8 cellular contexts compared by ENCODE assay signal in genomic region chr1:234478152-234478480, GRCh38. TPM values are rescaled to one million over a fixed set of nuclear protein-coding genes. Genes with fewer than 3 reads are reported as not detected.
DNase-seq lines count a peak whose midpoint lies in the region; ATAC-seq, FAIRE-seq and TF ChIP-seq lines count a peak whose summit lies in the region.

No MANE protein-coding gene starts in this region.

- H3K27me3 Mint-ChIP-seq in activated CD8-positive, alpha-beta T cell treated with anti-CD3 and anti-CD28 coated beads for 36 hours, result peaks cover 9% of the 10 kb centered on the region
- H3K27me3 Mint-ChIP-seq in endothelial cell (ENCODE audit: unreplicated experiment), result peaks cover 2% of the 10 kb centered on the region
- H3K27me3 Mint-ChIP-seq in naive thymus-derived CD4-positive, alpha-beta T cell, result peaks cover 0 to 14% (median 0%) of the 10 kb centered on the region in 5 donors

- H3K9me3 ChIP-seq in A549, result no peaks in the 10 kb centered on the region
- H3K9me3 ChIP-seq in naive thymus-derived CD4-positive, alpha-beta T cell (ENCODE audit: control insufficient read depth in 2 of 3, low read length in 3 of 3), result no peaks in the 10 kb centered on the region

- peak overlapping the region; percentile 75 for H3K27ac Mint-ChIP-seq in activated CD8-positive, alpha-beta T cell treated with anti-CD3 and anti-CD28 coated beads for 36 hours
- no peak overlapping the region for H3K27ac Mint-ChIP-seq in endothelial cell (ENCODE audit: unreplicated experiment)
- peak overlapping the region; percentile 73 to 95 (median 85) for H3K27ac Mint-ChIP-seq in naive thymus-derived CD4-positive, alpha-beta T cell

- CTCF ChIA-PET in A549 (lab: Yijun Ruan, JAX), result interaction anchor here (0.7 to 1.7 kb wide), 12 partner anchors 9 to 1056 kb away, joined by 3 to 5 read pairs (median 3); no protein-coding TSS in a partner anchor
- CTCF ChIA-PET in activated CD8-positive, alpha-beta T cell treated with anti-CD3 and anti-CD28 coated beads for 36 hours (lab: Charles Lee), result interaction anchor here (0.6 to 2.0 kb wide), 2 partner anchors 9 to 59 kb away, joined by 3 to 11 read pairs; no protein-coding TSS in a partner anchor
- CTCF ChIA-PET in naive thymus-derived CD4-positive, alpha-beta T cell (lab: Charles Lee), result interaction anchor here (1.0 kb wide), 1 partner anchor 9 kb away, joined by 3 read pairs; no protein-coding TSS in a partner anchor

- peak overlapping the region; percentile 84 for H3K4me2 ChIP-seq in A549

- TF ChIP-seq RAD21 in A549 (conservative IDR thresholded peaks at IDR 0.05 in 1 of 2, IDR thresholded peaks at IDR 0.05 in 1 of 2), result no peak; a peak in 1 of 5 replicates

- TF ChIP-seq POLR2A in A549 (IDR thresholded peaks at IDR 0.05; ENCODE audit: low read length), result 0 out of 2 replicates have a peak, but pooled peaks have one; percentile 16
- TF ChIP-seq POLR2A in GM18526 (IDR thresholded peaks at IDR 0.05; ENCODE audit: extremely low read depth, insufficient read length), result peak; percentile 59

- DNase-seq in A549 (ENCODE audit: low read depth in 1 of 2, low spot score in 1 of 2) (peak; percentile 33 to 63), NCI-H2171 treated with DMSO at 0.1 percent for 48 hours (lab: John Stamatoyannopoulos, UW) (peak; percentile 57), endothelial cell (ENCODE audit: low spot score) (no peak)
- DNase-seq in activated CD8-positive, alpha-beta T cell treated with anti-CD3 and anti-CD28 coated beads for 36 hours, result peak; percentile 76
- peak in 8 of 9 donors; percentile 59 to 78 (median 77) for DNase-seq in naive thymus-derived CD4-positive, alpha-beta T cell
- DNase-seq in stimulated activated naive CD4-positive, alpha-beta T cell (lab: John Stamatoyannopoulos, UW), result peak; percentile 52 to 81 (median 65)

- no peaks in the 10 kb centered on the region for H3K36me3 ChIP-seq in naive thymus-derived CD4-positive, alpha-beta T cell (ENCODE audit: control insufficient read depth in 2 of 3, insufficient read depth in 3 of 3, low read length in 3 of 3)

- no peak for TF ChIP-seq EP300 in A549 (IDR thresholded peaks at IDR 0.05)

- peaks cover 20% of the 10 kb centered on the region for H3K4me1 ChIP-seq in A549
- peaks cover 0 to 21% of the 10 kb centered on the region in 2 donors for H3K4me1 ChIP-seq in naive thymus-derived CD4-positive, alpha-beta T cell (ENCODE audit: control insufficient read depth in 2 of 2, insufficient read depth in 2 of 2, low read length in 2 of 2)

- FAIRE-seq in A549 (lab: Jason Lieb, UNC), result no peak

- peaks cover 55% of the 10 kb centered on the region for H3K4me1 Mint-ChIP-seq in activated CD8-positive, alpha-beta T cell treated with anti-CD3 and anti-CD28 coated beads for 36 hours (ENCODE audit: low read depth)
- H3K4me1 Mint-ChIP-seq in endothelial cell (ENCODE audit: unreplicated experiment), result peaks cover 42% of the 10 kb centered on the region
- peaks cover 19 to 50% (median 45%) of the 10 kb centered on the region in 7 donors for H3K4me1 Mint-ChIP-seq in naive thymus-derived CD4-positive, alpha-beta T cell

- ATAC-seq in A549 (peak; percentile 76 to 77), HG03025 (IDR thresholded peaks at IDR 0.05; ENCODE audit: low FRiP score, unreplicated experiment) (peak; percentile 63)
- peak; percentile 76 for ATAC-seq in activated CD8-positive, alpha-beta T cell treated with anti-CD3 and anti-CD28 coated beads for 36 hours
- ATAC-seq in naive thymus-derived CD4-positive, alpha-beta T cell, result peak; percentile 81

- intact Hi-C loops in activated CD8-positive, alpha-beta T cell treated with anti-CD3 and anti-CD28 coated beads for 36 hours (cut with micrococcal nuclease), result no loop called here
- intact Hi-C loops in naive thymus-derived CD4-positive, alpha-beta T cell (cut with micrococcal nuclease), result loop anchor here (1.0 to 10.0 kb wide), 14 partner anchors 9 to 1389 kb away; partner anchors contain the start of genes ARID4B (in 2 of the 2), B3GALNT2 (in 2 of the 2), COA6 (in 2 of the 2) and GGPS1 (in 2 of the 2)

- no peak for TF ChIP-seq CTCF in A549 (IDR thresholded peaks at IDR 0.05)
- TF ChIP-seq CTCF in activated CD8-positive, alpha-beta T cell treated with anti-CD3 and anti-CD28 coated beads for 36 hours (IDR thresholded peaks at IDR 0.05), result no peak
- TF ChIP-seq CTCF in endothelial cell (IDR thresholded peaks at IDR 0.05; ENCODE audit: unreplicated experiment), result no peak

- H3K4me3 ChIP-seq in A549, result peak overlapping the region; percentile 63
- H3K4me3 ChIP-seq in naive thymus-derived CD4-positive, alpha-beta T cell (ENCODE audit: low read length), result peak overlapping the region; percentile 65

- WGBS in A549 (ENCODE audit: missing lambda C conversion rate), result under 1% methylated on average over 26 of the region's 43 CpGs

- peaks cover 17% of the 10 kb centered on the region for H3K36me3 Mint-ChIP-seq in activated CD8-positive, alpha-beta T cell treated with anti-CD3 and anti-CD28 coated beads for 36 hours (ENCODE audit: low read depth)
- peaks cover 6% of the 10 kb centered on the region for H3K36me3 Mint-ChIP-seq in endothelial cell (ENCODE audit: low read depth, unreplicated experiment)
- peaks cover 0 to 8% (median 0%) of the 10 kb centered on the region in 5 donors for H3K36me3 Mint-ChIP-seq in naive thymus-derived CD4-positive, alpha-beta T cell

- peak overlapping the region; percentile 87 to 97 for H3K27ac ChIP-seq in A549
- H3K27ac ChIP-seq in naive thymus-derived CD4-positive, alpha-beta T cell (ENCODE audit: low read depth, low read length), result peak overlapping the region; percentile 71

- H3K27me3 ChIP-seq in naive thymus-derived CD4-positive, alpha-beta T cell (ENCODE audit: control insufficient read depth in 2 of 2, insufficient read depth in 2 of 2, low read length in 2 of 2), result no peaks in the 10 kb centered on the region

- no peaks in the 10 kb centered on the region for H3K9me3 Mint-ChIP-seq in activated CD8-positive, alpha-beta T cell treated with anti-CD3 and anti-CD28 coated beads for 36 hours
- no peaks in the 10 kb centered on the region for H3K9me3 Mint-ChIP-seq in endothelial cell (ENCODE audit: unreplicated experiment)
- peaks cover 0 to 2% (median 0%) of the 10 kb centered on the region in 11 donors for H3K9me3 Mint-ChIP-seq in naive thymus-derived CD4-positive, alpha-beta T cell

- peak overlapping the region; percentile 88 for H3K4me3 Mint-ChIP-seq in activated CD8-positive, alpha-beta T cell treated with anti-CD3 and anti-CD28 coated beads for 36 hours
- H3K4me3 Mint-ChIP-seq in endothelial cell (ENCODE audit: unreplicated experiment), result peak overlapping the region; percentile 89
- peak overlapping the region; percentile 82 to 90 (median 90) for H3K4me3 Mint-ChIP-seq in naive thymus-derived CD4-positive, alpha-beta T cell

- POLR2A ChIA-PET in A549 (lab: Yijun Ruan, JAX), result interaction anchor here (0.6 to 2.0 kb wide), 8 partner anchors 9 to 606 kb away, joined by 3 to 10 read pairs (median 4); no protein-coding TSS in a partner anchor
- POLR2A ChIA-PET in activated CD8-positive, alpha-beta T cell treated with anti-CD3 and anti-CD28 coated beads for 36 hours (lab: Charles Lee), result interaction anchor here (0.6 to 2.0 kb wide), 10 partner anchors 9 to 1423 kb away, joined by 3 to 12 read pairs (median 4); partner anchors contain the start of genes COA6 and IRF2BP2
- POLR2A ChIA-PET in naive thymus-derived CD4-positive, alpha-beta T cell (lab: Charles Lee), result interaction anchor here (0.7 to 2.8 kb wide), 14 partner anchors 9 to 1027 kb away, joined by 3 to 22 read pairs (median 5); partner anchors contain the start of genes COA6, IRF2BP2, RBM34 and TOMM20

TF ChIP-seq in A549, 52 proteins besides CTCF, POLR2A, EP300 and RAD21:
- no peak for TF ChIP-seq CBX2 (IDR thresholded peaks at IDR 0.05; ENCODE audit: borderline replicate concordance, low read depth)
- 0 out of 3 replicates have a peak, but pooled peaks have one; percentile 5 for TF ChIP-seq SMC3 (IDR thresholded peaks at IDR 0.05)

RNA-seq across cellular contexts. Expression of gene TARBP1, which starts 0.9 kb away (rescaled TPM):
- polyA plus RNA-seq in A549 (2011; rRNA removed) (41.1 and 44.7 TPM in 2 replicates), A549 (2017; fragmentation: RNase III; extraction: RNeasy Plus Mini Kit Qiagen cat#74134 plus additional on column Dnase treatment) (22.4 to 25.7 TPM (median 23.1 TPM) in 3 replicates)
- polyA plus RNA-seq in A549 (2012; cell fraction: cytosol; rRNA removed), result 20.3 and 22.1 TPM in 2 replicates
- 28.3 and 55.1 TPM in 2 replicates for polyA plus RNA-seq in A549 (2012; cell fraction: nucleus; rRNA removed)
- polyA minus RNA-seq in A549 (2011; rRNA and poly(A)+ RNA removed), result 18.5 and 18.9 TPM in 2 replicates
- 10 to 100 TPM; 53.9 to 61.3 TPM for total RNA-seq in activated CD8-positive, alpha-beta T cell treated with anti-CD3 and anti-CD28 coated beads for 36 hours
- total RNA-seq in endothelial cell (ENCODE audit: unreplicated experiment), result 39.6 TPM
- 10 to 100 TPM; 45.8 to 49.6 (median 47.5) TPM for total RNA-seq in naive thymus-derived CD4-positive, alpha-beta T cell
- polyA plus RNA-seq in naive thymus-derived CD4-positive, alpha-beta T cell, result 10 to 100 TPM; 22.9 to 28.4 TPM
